ENCODE assay signal across 11 cellular contexts in genomic region chr12:40889329-40889728, GRCh38.
"Had no signal": no experiment of that assay in that cellular context is flagged by ENCODE, and none has a peak within 500 bp of the region (broad histone marks: within the 10 kb centered on the region; RNA-seq: fewer than 3 reads in every experiment).

No MANE protein-coding gene starts in this region.

- H3K27ac ChIP-seq: GM23248 had no signal

- FAIRE-seq: H1, H54 had no signal

- H3K4me3 ChIP-seq: GM23248, GM23338, HAP-1 had no signal

- H3K9ac ChIP-seq: GM23248 had no signal

- H3K36me3 ChIP-seq: HAP-1 had no signal

- ATAC-seq: GM23338, HCT116 had no signal

- H3K4me2 ChIP-seq: GM23338 had no signal

- DNase-seq: GM23248, GOT3, H7, H9, HCEC 1CT, HFFc6 had no signal

- H3K4me1 ChIP-seq: HAP-1 had no signal

- H3K9me3 ChIP-seq: HAP-1 had no signal

- H2AFZ ChIP-seq: GM23248, GM23338 had no signal
